ENCODE assay signal across 26 cellular contexts in genomic region chr22:40434745-40435144, GRCh38.
A peak's percentile ranks its signal among the peaks of the same experiment; 100 is the strongest.
DNase-seq lines count a peak whose midpoint lies in the region; ATAC-seq, FAIRE-seq and TF ChIP-seq lines count a peak whose summit lies in the region.
"Had no signal": no experiment of that assay in that cellular context is flagged by ENCODE, and none has a peak within 500 bp of the region (broad histone marks: within the 10 kb centered on the region; RNA-seq: fewer than 3 reads in every experiment).

No MANE protein-coding gene starts in this region.

- peaks cover 18% of the 10 kb centered on the region for H3K9me1 ChIP-seq in IMR-90 (ENCODE audit: insufficient read depth, low read length)

- H3K4me2 ChIP-seq in DOHH2 (ENCODE audit: low read length): peak overlapping the region; percentile 98
- H3K4me2 ChIP-seq in IMR-90 (ENCODE audit: low read depth, low read length): no peak overlapping the region
- no peak overlapping the region for H3K4me2 ChIP-seq in trophoblast cell (ENCODE audit: low read length)

- H4K91ac ChIP-seq in IMR-90 (ENCODE audit: insufficient read depth, low read depth, low read length) (no peak overlapping the region), trophoblast cell (ENCODE audit: low read depth, low read length) (no peak overlapping the region)

- no peaks in the 10 kb centered on the region for H3K27me3 Mint-ChIP-seq in activated B cell treated with CpG ODN at 0.5 μM for 24 hours
- H3K27me3 Mint-ChIP-seq: activated CD4-positive, alpha-beta T cell treated with anti-CD3 and anti-CD28 coated beads, Interleukin-2, amount 10 ng/mL, durations not matched to agents 24 days and 14 days; activated CD8-positive, alpha-beta memory T cell treated with anti-CD3 and anti-CD28 coated beads, Interleukin-2, amount 10 ng/mL, durations not matched to agents 7 days and 5 days had no signal

- in situ Hi-C loops in IMR-90 (cut with MboI; ENCODE audit: low sequenced_read_pairs): loop anchor here (5.0 to 25.0 kb wide), 2 partner anchors 208 to 453 kb away; no protein-coding TSS in a partner anchor

- H3K27ac ChIP-seq in DOHH2 (ENCODE audit: low read depth, low read length) (peak overlapping the region; percentile 99), IMR-90 (ENCODE audit: insufficient read depth, low read length) (no peak overlapping the region), trophoblast cell (ENCODE audit: low read depth, low read length) (no peak overlapping the region)
- H3K27ac ChIP-seq: adrenal gland, breast epithelium, tibial artery had no signal

- H4K8ac ChIP-seq in IMR-90 (ENCODE audit: low read depth in 2 of 2, low read length in 2 of 2): no peak overlapping the region
- H4K8ac ChIP-seq in trophoblast cell (ENCODE audit: low read depth, low read length): no peak overlapping the region

- H2AFZ ChIP-seq in IMR-90 (replicated peaks; ENCODE audit: low read length, poor library complexity): no peak overlapping the region
- H2AFZ ChIP-seq in trophoblast cell (ENCODE audit: insufficient read depth, low read length, poor library complexity): no peak overlapping the region

- H3K9me2 ChIP-seq in DOHH2 (replicated peaks; ENCODE audit: control insufficient read depth, low read length): no peaks in the 10 kb centered on the region

- 0 out of 2 replicates have a peak overlapping the region, but pooled peaks have one; percentile 12 for H3K23ac ChIP-seq in IMR-90 (ENCODE audit: low read depth, low read length)
- H3K23ac ChIP-seq in trophoblast cell (ENCODE audit: low read length): no peak overlapping the region

- peaks cover 39% of the 10 kb centered on the region for H3F3A ChIP-seq in DOHH2 (ENCODE audit: control insufficient read depth, insufficient read depth)

- H3K27ac Mint-ChIP-seq in activated B cell treated with CpG ODN at 0.5 μM for 24 hours: peak overlapping the region; percentile 91
- H3K27ac Mint-ChIP-seq: activated CD8-positive, alpha-beta memory T cell treated with anti-CD3 and anti-CD28 coated beads, Interleukin-2, amount 10 ng/mL, durations not matched to agents 7 days and 5 days; T-helper 1 cell treated with Interleukin-12 subunit alpha and Interleukin-12 subunit beta and Interleukin-4 antibody, amounts not matched to agents 30 μg/mL and 1 μg/mL, for 36 hours had no signal

- no peaks in the 10 kb centered on the region for H4K20me1 ChIP-seq in DOHH2 (ENCODE audit: control insufficient read depth, insufficient read depth, low read depth, low read length)
- peaks cover 20% of the 10 kb centered on the region for H4K20me1 ChIP-seq in IMR-90 (ENCODE audit: insufficient read depth, low read length)

- H3K4me1 ChIP-seq in DOHH2 (ENCODE audit: control insufficient read depth, low read length): peaks cover 94% of the 10 kb centered on the region
- H3K4me1 ChIP-seq in IMR-90 (ENCODE audit: control insufficient read depth, insufficient read depth, low read length): peaks cover 24% of the 10 kb centered on the region
- peaks cover 2 to 9% of the 10 kb centered on the region in 2 experiments for H3K4me1 ChIP-seq in trophoblast cell (ENCODE audit: control insufficient read depth in 1 of 2, insufficient read depth in 2 of 2, low read length in 2 of 2)

- H3K36me3 ChIP-seq in DOHH2 (ENCODE audit: control insufficient read depth, low read length) (peaks cover 62% of the 10 kb centered on the region), IMR-90 (ENCODE audit: control insufficient read depth, insufficient read depth, low read length) (peaks cover 17% of the 10 kb centered on the region), trophoblast cell (ENCODE audit: control insufficient read depth in 1 of 2, insufficient read depth in 2 of 2, low read length in 2 of 2) (peaks cover 20 to 27% of the 10 kb centered on the region in 2 experiments)
- H3K36me3 ChIP-seq: breast epithelium had no signal

- POLR2A ChIA-PET in IMR-90 (lab: Charles Lee; ENCODE audit: unreplicated experiment) (no interaction called here), activated B cell treated with CpG ODN at 0.5 μM for 24 hours (lab: Charles Lee) (interaction anchor here (0.8 to 3.1 kb wide), 4 partner anchors 16 to 88 kb away, joined by 3 to 26 read pairs (median 15); partner anchors contain the start of gene ADSL)

- no peak overlapping the region for H3K14ac ChIP-seq in IMR-90 (replicated peaks; ENCODE audit: low read depth, low read length)
- no peak overlapping the region for H3K14ac ChIP-seq in trophoblast cell (ENCODE audit: low read length)

- peaks cover 82% of the 10 kb centered on the region for H3K4me1 Mint-ChIP-seq in activated B cell treated with CpG ODN at 0.5 μM for 24 hours

- H3K4me3 ChIP-seq in DOHH2 (ENCODE audit: low read length) (peak overlapping the region; percentile 74), IMR-90 (ENCODE audit: insufficient read depth, low read depth, low read length) (no peak overlapping the region), trophoblast cell (ENCODE audit: low read depth, low read length) (no peak overlapping the region)
- H3K4me3 ChIP-seq: adrenal gland, breast epithelium, lung, tibial artery had no signal

- peaks cover 41% of the 10 kb centered on the region for H3K36me3 Mint-ChIP-seq in activated B cell treated with CpG ODN at 0.5 μM for 24 hours (ENCODE audit: low read depth)

- dilution Hi-C loops in IMR-90 (cut with HindIII; ENCODE audit: low sequenced_read_pairs, unreplicated experiment): no loop called here

- H2BK15ac ChIP-seq in IMR-90 (ENCODE audit: low read depth, low read length): no peak overlapping the region

- H2AK5ac ChIP-seq in IMR-90 (ENCODE audit: low read depth, low read length): no peak overlapping the region
- no peak overlapping the region for H2AK5ac ChIP-seq in trophoblast cell (ENCODE audit: low read length)

- H3K79me2 ChIP-seq in DOHH2 (ENCODE audit: control insufficient read depth, low read length) (peaks cover 68% of the 10 kb centered on the region), trophoblast cell (ENCODE audit: control insufficient read depth, insufficient read depth, low read length, poor library complexity) (peaks cover 1% of the 10 kb centered on the region)

- H2BK5ac ChIP-seq in IMR-90 (ENCODE audit: low read depth, low read length, poor library complexity, severe bottlenecking): no peak overlapping the region
- H2BK5ac ChIP-seq in trophoblast cell (ENCODE audit: low read depth, low read length, poor library complexity): no peak overlapping the region

- H3K79me1 ChIP-seq in IMR-90 (ENCODE audit: low read depth in 1 of 2, low read length in 2 of 2): peaks cover 42 to 84% of the 10 kb centered on the region in 2 experiments
- no peaks in the 10 kb centered on the region for H3K79me1 ChIP-seq in trophoblast cell (ENCODE audit: low read length)

- H2BK120ac ChIP-seq in IMR-90 (ENCODE audit: low read depth, low read length) (no peak overlapping the region; the same call in 1 of the 2 replicates), trophoblast cell (ENCODE audit: insufficient read depth, low read length, poor library complexity) (no peak overlapping the region)

- H3K9ac ChIP-seq in IMR-90 (ENCODE audit: low read depth, low read length) (no peak overlapping the region), trophoblast cell (ENCODE audit: low read length) (no peak overlapping the region)

- no peak overlapping the region for H2BK12ac ChIP-seq in trophoblast cell (ENCODE audit: low read length)

- 100% methylated on average over 1 of the region's 5 CpGs; no CpG with 5 or more reads in 1 of the 2 experiments for WGBS in IMR-90 (ENCODE audit: extremely low coverage in 2 of 2, insufficient read length in 1 of 2), 2 experiments
- WGBS in trophoblast cell (ENCODE audit: extremely low coverage, insufficient coverage, insufficient read length): no CpG with 5 or more reads among the region's 5 CpGs

- TF ChIP-seq CTCF in DOHH2 (IDR thresholded peaks at IDR 0.05; ENCODE audit: low read depth, low read length, poor library complexity, severe bottlenecking) (no peak), IMR-90 (conservative IDR thresholded peaks at IDR 0.05; ENCODE audit: low read depth, low read length) (no peak), activated B cell treated with CpG ODN at 0.5 μM for 24 hours (IDR thresholded peaks at IDR 0.05) (no peak)

- CTCF ChIA-PET in IMR-90 (lab: Yijun Ruan, JAX): no interaction called here
- CTCF ChIA-PET in activated B cell treated with CpG ODN at 0.5 μM for 24 hours (lab: Charles Lee): interaction anchor here (0.9 to 3.8 kb wide), 5 partner anchors 20 to 212 kb away, joined by 3 to 104 read pairs (median 19); no protein-coding TSS in a partner anchor

- H3K18ac ChIP-seq in IMR-90 (ENCODE audit: low read depth, low read length) (no peak overlapping the region), trophoblast cell (ENCODE audit: low read length) (peak overlapping the region; percentile 38)

- H3K9me3 ChIP-seq in DOHH2 (ENCODE audit: control insufficient read depth, insufficient read depth, low read length) (no peaks in the 10 kb centered on the region), IMR-90 (ENCODE audit: control insufficient read depth, insufficient read depth, low read length) (no peaks in the 10 kb centered on the region), trophoblast cell (ENCODE audit: insufficient read depth, low read depth, low read length) (no peaks in the 10 kb centered on the region)
- H3K9me3 ChIP-seq: adrenal gland, breast epithelium, tibial artery had no signal

- H2AK9ac ChIP-seq in IMR-90 (replicated peaks; ENCODE audit: low read depth, low read length, poor library complexity): no peak overlapping the region

- no peaks in the 10 kb centered on the region for H3K9me3 Mint-ChIP-seq in activated B cell treated with CpG ODN at 0.5 μM for 24 hours
- H3K9me3 Mint-ChIP-seq: activated CD4-positive, alpha-beta T cell treated with anti-CD3 and anti-CD28 coated beads, Interleukin-2, amount 10 ng/mL, durations not matched to agents 24 days and 14 days; activated T-helper 2 cell treated with anti-CD3 and anti-CD28 coated beads, Interferon-gamma antibody, Interleukin-2, Interleukin-4, amounts not matched to agents 10 μg/mL and 5 μg/mL and 100 μg/mL, durations not matched to agents 14 hours and 24 hours and 36 hours; T-helper 1 cell treated with Interleukin-12 subunit alpha and Interleukin-12 subunit beta and Interleukin-4 antibody, amounts not matched to agents 30 μg/mL and 1 μg/mL, for 36 hours had no signal

- H3K56ac ChIP-seq in IMR-90 (ENCODE audit: extremely low read depth, insufficient read depth, low read length): no peak overlapping the region

- H4K12ac ChIP-seq in trophoblast cell (ENCODE audit: low read depth, low read length): no peak overlapping the region

- H4K5ac ChIP-seq in IMR-90 (ENCODE audit: low read depth, low read length): no peak overlapping the region

- DNase-seq in IMR-90 (no peak), activated B cell treated with CpG ODN at 0.5 μM for 24 hours (no peak), trophoblast cell (no peak), RCC 7860 (ENCODE audit: low spot score) (no peak), A172 (ENCODE audit: low spot score) (no peak)
- no peak for DNase-seq in stimulated activated CD4-positive, alpha-beta T cell treated with anti-CD3 and anti-CD28 coated beads, Interleukin-2, amount 100 ng/mL, for 48 hours
- DNase-seq: activated CD4-positive, alpha-beta T cell treated with anti-CD3 and anti-CD28 coated beads, Interleukin-2, amount 10 ng/mL, durations not matched to agents 24 days and 14 days; activated CD8-positive, alpha-beta memory T cell treated with anti-CD3 and anti-CD28 coated beads, Interleukin-2, amount 10 ng/mL, durations not matched to agents 7 days and 5 days; adrenal gland; cortex of kidney; DND-41; GOT3; kidney; NCI-H1092; NCI-H1930; NCI-H2227 treated with DMSO at 0.1 percent for 48 hours; NCI-H82; SHP77 treated with DMSO at 0.1 percent for 48 hours; stimulated activated naive CD8-positive, alpha-beta T cell treated with anti-CD3 and anti-CD28 coated beads, Interleukin-15, Interleukin-2, amounts not matched to agents 100 U/mL and 50 U/mL, for 24 hours had no signal

- no TSS peak for BruUV-seq in IMR-90 (replicated peaks; lab: Mats Ljungman, UMichigan)

- TF ChIP-seq POLR2A in IMR-90 (IDR thresholded peaks at IDR 0.05; ENCODE audit: low read depth, low read length): no peak

- H3K4ac ChIP-seq in IMR-90 (ENCODE audit: low read depth, low read length) (no peak overlapping the region), trophoblast cell (ENCODE audit: low read depth, low read length) (no peak overlapping the region)

- intact Hi-C loops in IMR-90 (cut with micrococcal nuclease): loop anchor here (5.0 kb wide), 1 partner anchor 78 kb away; no protein-coding TSS in a partner anchor
- intact Hi-C loops in activated B cell treated with CpG ODN at 0.5 μM for 24 hours (cut with micrococcal nuclease): no loop called here

- FAIRE-seq in RCC 7860 (lab: Jason Lieb, UNC): no peak
- FAIRE-seq: endometrium, kidney had no signal

- H3K27me3 ChIP-seq in DOHH2 (ENCODE audit: control insufficient read depth, low read length) (no peaks in the 10 kb centered on the region), IMR-90 (ENCODE audit: control insufficient read depth, insufficient read depth, low read length) (no peaks in the 10 kb centered on the region), trophoblast cell (ENCODE audit: insufficient read depth, low read length) (no peaks in the 10 kb centered on the region)
- H3K27me3 ChIP-seq: adrenal gland, breast epithelium, tibial artery had no signal

- no peak overlapping the region for H2BK20ac ChIP-seq in IMR-90 (ENCODE audit: low read depth, low read length)

- H3K4me3 Mint-ChIP-seq in activated B cell treated with CpG ODN at 0.5 μM for 24 hours: peak overlapping the region; percentile 72
- H3K4me3 Mint-ChIP-seq: activated CD4-positive, alpha-beta T cell treated with anti-CD3 and anti-CD28 coated beads, Interleukin-2, amount 10 ng/mL, durations not matched to agents 24 days and 14 days; activated CD8-positive, alpha-beta memory T cell treated with anti-CD3 and anti-CD28 coated beads, Interleukin-2, amount 10 ng/mL, durations not matched to agents 7 days and 5 days; T-helper 1 cell treated with Interleukin-12 subunit alpha and Interleukin-12 subunit beta and Interleukin-4 antibody, amounts not matched to agents 30 μg/mL and 1 μg/mL, for 36 hours had no signal

- ATAC-seq in IMR-90 (ENCODE audit: low read depth): no peak
- ATAC-seq in activated B cell treated with CpG ODN at 0.5 μM for 24 hours (ENCODE audit: low read depth): no peak
- ATAC-seq: activated CD8-positive, alpha-beta memory T cell treated with anti-CD3 and anti-CD28 coated beads, Interleukin-2, amount 10 ng/mL, durations not matched to agents 7 days and 5 days; stimulated activated naive CD8-positive, alpha-beta T cell treated with anti-CD3 and anti-CD28 coated beads, Interleukin-15, Interleukin-2, amounts not matched to agents 100 U/mL and 50 U/mL, for 24 hours had no signal

- no peak for TF ChIP-seq RAD21 in IMR-90 (IDR thresholded peaks at IDR 0.05; ENCODE audit: low read length)
